14 cellular contexts compared by ENCODE assay signal in the genomic region with DNA sequence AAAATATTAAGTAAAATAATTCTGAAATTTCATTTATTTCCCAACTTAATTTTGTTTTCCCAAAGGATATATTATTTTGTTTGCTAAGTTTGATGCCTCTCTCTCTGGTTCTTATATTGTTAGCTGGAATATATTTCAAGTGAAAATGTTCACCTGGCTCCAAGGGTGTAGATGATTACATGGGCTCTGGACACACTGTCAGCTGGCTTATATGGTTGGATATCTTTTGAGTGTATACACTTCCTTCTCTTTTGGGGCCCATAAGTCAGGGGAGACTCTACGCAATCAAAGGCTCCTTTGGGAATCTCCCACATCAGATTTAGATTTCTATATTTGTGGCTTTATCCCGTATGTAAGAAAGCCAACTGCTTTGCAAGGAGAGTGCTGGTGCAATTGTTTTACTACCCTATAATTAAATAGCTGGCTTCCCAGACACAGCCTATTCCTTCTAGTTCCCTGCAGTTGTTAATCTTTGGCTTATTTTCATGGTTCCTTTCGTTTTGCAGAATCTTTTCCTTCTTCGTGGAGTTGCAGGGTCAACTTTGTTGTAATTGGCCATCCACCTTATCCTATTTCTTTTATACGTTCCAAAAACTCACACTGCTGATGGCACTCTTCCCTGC.
"Had no signal": no experiment of that assay in that cellular context is flagged by ENCODE, and none has a peak within 500 bp of the region (broad histone marks: within the 10 kb centered on the region; RNA-seq: fewer than 3 reads in every experiment).

No MANE protein-coding gene starts in this region.

- H3K27me3 ChIP-seq: dorsolateral prefrontal cortex, heart right ventricle, neutrophil had no signal

- H3K4me3 ChIP-seq: dorsolateral prefrontal cortex, heart right ventricle, left ventricle myocardium inferior, lower lobe of right lung had no signal

- ATAC-seq: heart right ventricle; lower lobe of right lung; naive thymus-derived CD4-positive, alpha-beta T cell; right cardiac atrium had no signal

- H3K4me1 ChIP-seq: heart right ventricle, left ventricle myocardium inferior, lower lobe of right lung had no signal

- H3K36me3 ChIP-seq: heart right ventricle, left ventricle myocardium inferior, lower lobe of right lung, neutrophil had no signal

- DNase-seq: cortex of kidney; dorsolateral prefrontal cortex; effector CD8-positive, alpha-beta T cell; heart right ventricle; islet precursor cell; left ventricle myocardium inferior; lower lobe of right lung; naive thymus-derived CD4-positive, alpha-beta T cell; right cardiac atrium; small intestine; stimulated activated CD4-positive, alpha-beta T cell treated with anti-CD3 and anti-CD28 coated beads, Interleukin-2, amount 100 ng/mL, for 48 hours; stimulated activated naive CD4-positive, alpha-beta T cell treated with Interleukin-2 at 50 U/mL for 16 hours; trophoblast cell had no signal

- H3K9me3 ChIP-seq: heart right ventricle, left ventricle myocardium inferior, lower lobe of right lung, neutrophil had no signal
